8 cellular contexts compared by ENCODE assay signal in the genomic region with DNA sequence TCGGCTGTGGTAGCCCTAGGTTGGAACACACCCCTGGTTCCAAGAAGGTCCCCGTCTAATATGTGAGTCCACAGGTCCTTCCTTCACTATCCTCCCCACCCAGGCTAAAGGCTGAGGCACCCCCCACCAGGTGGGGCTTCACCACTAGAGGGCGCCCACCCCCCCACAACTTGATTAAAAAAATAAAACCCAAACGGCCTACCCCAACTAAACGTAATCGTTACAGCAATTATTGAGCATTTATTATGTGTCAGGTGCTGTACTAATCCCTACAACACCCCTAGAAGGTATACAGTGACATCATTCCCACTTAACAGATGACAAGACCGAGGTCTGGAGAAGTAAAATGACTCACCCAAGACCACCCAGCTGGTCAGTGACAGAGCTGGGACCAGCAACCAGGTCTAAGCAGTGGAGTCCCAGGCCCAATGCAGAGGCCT.
DNase-seq lines count a peak whose midpoint lies in the region; ATAC-seq and TF ChIP-seq lines count a peak whose summit lies in the region.

No MANE protein-coding gene starts in this region.

- no peaks in the 10 kb centered on the region for H3K9me3 ChIP-seq in right cardiac atrium (ENCODE audit: control insufficient read depth, low read length)

- H3K27ac ChIP-seq in right cardiac atrium (ENCODE audit: low read length) (no peak overlapping the region), substantia nigra (ENCODE audit: low read depth, low read length, poor library complexity, severe bottlenecking) (no peak overlapping the region)

- TF ChIP-seq CTCF in GM12875 (IDR thresholded peaks at IDR 0.05; ENCODE audit: borderline replicate concordance, insufficient read depth, low read depth, low read length): peak; percentile 81

- intact Hi-C loops in right cardiac atrium (cut with DNase I): no loop called here

- H3K4me3 ChIP-seq in GM12875 (ENCODE audit: low read depth, low read length) (no peak overlapping the region), right cardiac atrium (ENCODE audit: low read length) (no peak overlapping the region)

- ATAC-seq in right cardiac atrium: peak in 1 of 2 donors; percentile 31

- no peaks in the 10 kb centered on the region for H3K4me1 ChIP-seq in right cardiac atrium (ENCODE audit: control insufficient read depth, insufficient read depth, low read length)

- DNase-seq in OCI-M1 (lab: John Stamatoyannopoulos, UW): peak; percentile 41
- DNase-seq in activated effector memory CD4-positive, alpha-beta T cell treated with anti-CD3 and anti-CD28 coated beads, Interleukin-2, amount 50 U/mL, for 16 hours: peak; percentile 82
- DNase-seq in right cardiac atrium: peak in 2 of 3 donors; percentile 45 to 71
- DNase-seq in stimulated activated CD4-positive, alpha-beta T cell treated with anti-CD3 and anti-CD28 coated beads, Interleukin-4, amount 100 ng/mL, for 48 hours (ENCODE audit: low read depth in 2 of 2): peak; percentile 31 to 54
- no peak for DNase-seq in cerebellum (ENCODE audit: low spot score)
- no peak for DNase-seq in substantia nigra (lab: John Stamatoyannopoulos, UW)
- DNase-seq in SHP77 (lab: John Stamatoyannopoulos, UW): no peak

- no peaks in the 10 kb centered on the region for H3K27me3 ChIP-seq in right cardiac atrium (ENCODE audit: control insufficient read depth, insufficient read depth)

- 35% methylated on average over 7 of the region's 7 CpGs for WGBS in right cardiac atrium

Comparison
In these comparisons a context has a peak if more than half of its experiments do, and no peak if none do; other contexts are left out.
1. DNase-seq: peak in OCI-M1 (single experiment), activated effector memory CD4-positive, alpha-beta T cell treated with anti-CD3 and anti-CD28 coated beads, Interleukin-2, amount 50 U/mL, for 16 hours (single experiment), right cardiac atrium (2 of 3) and stimulated activated CD4-positive, alpha-beta T cell treated with anti-CD3 and anti-CD28 coated beads, Interleukin-4, amount 100 ng/mL, for 48 hours (2 of 2); none in cerebellum (single experiment), substantia nigra (0 of 49) and SHP77 (0 of 2).